9 cellular contexts compared by ENCODE assay signal in the genomic region with DNA sequence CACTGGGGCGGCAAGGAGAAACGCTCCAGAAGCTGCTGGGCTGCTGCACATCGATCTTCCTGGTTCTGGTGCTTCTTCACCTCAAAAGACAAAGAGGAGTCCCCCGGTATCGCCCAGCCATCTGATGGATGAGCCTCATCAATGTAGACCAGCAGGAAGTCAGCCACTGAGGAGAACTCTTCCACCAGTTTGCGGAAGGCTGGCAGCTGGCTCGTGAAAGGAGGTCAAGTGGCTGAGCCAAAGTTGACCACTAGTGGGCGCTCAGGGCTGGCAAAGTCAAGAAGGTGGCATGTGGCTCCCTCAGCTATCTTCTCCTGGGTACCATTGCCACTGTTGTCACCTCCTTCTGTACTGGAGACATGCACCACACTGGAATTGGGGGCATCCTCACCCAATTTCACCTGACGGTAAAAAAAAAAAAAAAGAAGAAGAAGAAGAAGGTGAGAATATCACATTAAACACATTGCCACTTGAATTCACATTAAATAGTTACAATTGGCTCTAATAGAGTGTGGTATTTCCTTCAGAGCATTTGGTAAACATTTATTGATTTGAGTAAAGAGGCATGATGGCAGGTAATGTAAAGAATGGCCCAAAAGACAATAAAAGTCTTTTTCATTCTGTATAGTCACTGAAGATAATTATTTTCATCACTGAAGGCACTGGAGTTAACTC. TPM values are rescaled to one million over a fixed set of nuclear protein-coding genes. Genes with fewer than 3 reads are reported as not detected.
DNase-seq lines count a peak whose midpoint lies in the region; ATAC-seq and TF ChIP-seq lines count a peak whose summit lies in the region.
"Had no signal": no experiment of that assay in that cellular context is flagged by ENCODE, and none has a peak within 500 bp of the region (broad histone marks: within the 10 kb centered on the region; RNA-seq: fewer than 3 reads in every experiment).

No MANE protein-coding gene starts in this region.

- no peak overlapping the region for H3K27ac Mint-ChIP-seq in activated naive CD4-positive, alpha-beta T cell treated with anti-CD3 and anti-CD28 coated beads, Interleukin-2, amount 10 ng/mL, durations not matched to agents 7 days and 5 days
- H3K27ac Mint-ChIP-seq: IgD-negative memory B cell had no signal

- no peaks in the 10 kb centered on the region for H3K9me3 ChIP-seq in testis

- peak; percentile 21 for DNase-seq in activated naive CD4-positive, alpha-beta T cell treated with anti-CD3 and anti-CD28 coated beads, Interleukin-2, amount 10 ng/mL, durations not matched to agents 7 days and 5 days
- DNase-seq in activated naive CD4-positive, alpha-beta T cell treated with Interleukin-2 at 50 U/mL for 16 hours = no peak
- DNase-seq in KG1 (lab: John Stamatoyannopoulos, UW) (peak; percentile 4), choroid plexus epithelial cell (ENCODE audit: low read depth) (no peak), testis (peak; percentile 66), NCI-H2171 treated with DMSO at 0.1 percent for 48 hours (lab: John Stamatoyannopoulos, UW) (no peak)

- peaks cover 2% of the 10 kb centered on the region for H3K9me3 Mint-ChIP-seq in activated naive CD4-positive, alpha-beta T cell treated with anti-CD3 and anti-CD28 coated beads, Interleukin-2, amount 10 ng/mL, durations not matched to agents 7 days and 5 days

- CTCF ChIA-PET in activated naive CD4-positive, alpha-beta T cell treated with anti-CD3 and anti-CD28 coated beads, Interleukin-2, amount 10 ng/mL, durations not matched to agents 7 days and 5 days (lab: Charles Lee) = interaction anchor here (1.1 to 2.2 kb wide), 2 partner anchors 648 to 861 kb away, joined by 3 to 7 read pairs; no protein-coding TSS in a partner anchor

- TF ChIP-seq POLR2A in testis (IDR thresholded peaks at IDR 0.05) = no peak

- intact Hi-C loops in testis (cut with DNase I; ENCODE audit: low total_unique reads) = no loop called here

- no peaks in the 10 kb centered on the region for H3K4me1 Mint-ChIP-seq in activated naive CD4-positive, alpha-beta T cell treated with anti-CD3 and anti-CD28 coated beads, Interleukin-2, amount 10 ng/mL, durations not matched to agents 7 days and 5 days
- H3K4me1 Mint-ChIP-seq: IgD-negative memory B cell had no signal

- no peaks in the 10 kb centered on the region for H3K27me3 Mint-ChIP-seq in activated naive CD4-positive, alpha-beta T cell treated with anti-CD3 and anti-CD28 coated beads, Interleukin-2, amount 10 ng/mL, durations not matched to agents 7 days and 5 days
- H3K27me3 Mint-ChIP-seq: IgD-negative memory B cell had no signal

- no peaks in the 10 kb centered on the region for H3K36me3 ChIP-seq in testis (ENCODE audit: low read depth, missing control alignments)

- H3K4me3 ChIP-seq in choroid plexus epithelial cell (ENCODE audit: low read depth, low read length) (no peak overlapping the region), testis (no peak overlapping the region)

- ATAC-seq in HG02973 (IDR thresholded peaks at IDR 0.05; ENCODE audit: unreplicated experiment) (no peak), GM21526 (IDR thresholded peaks at IDR 0.05; ENCODE audit: low FRiP score, unreplicated experiment) (no peak)

- H3K4me3 Mint-ChIP-seq in activated naive CD4-positive, alpha-beta T cell treated with anti-CD3 and anti-CD28 coated beads, Interleukin-2, amount 10 ng/mL, durations not matched to agents 7 days and 5 days = no peak overlapping the region
- H3K4me3 Mint-ChIP-seq: IgD-negative memory B cell had no signal

- peak; percentile 35 for TF ChIP-seq CTCF in choroid plexus epithelial cell (conservative IDR thresholded peaks at IDR 0.05; ENCODE audit: low read depth, low read length)
- TF ChIP-seq CTCF in testis (IDR thresholded peaks at IDR 0.05) = peak in 2 of 3 experiments; percentile 18 to 24

- no peak overlapping the region for H3K27ac ChIP-seq in testis

- no peaks in the 10 kb centered on the region for H3K4me1 ChIP-seq in testis

- no peaks in the 10 kb centered on the region for H3K27me3 ChIP-seq in testis

- H3K36me3 Mint-ChIP-seq in activated naive CD4-positive, alpha-beta T cell treated with anti-CD3 and anti-CD28 coated beads, Interleukin-2, amount 10 ng/mL, durations not matched to agents 7 days and 5 days = no peaks in the 10 kb centered on the region

- 38 to 73% methylated on average over 9 of the region's 9 CpGs for WGBS in testis, 2 donors

RNA-seq across cellular contexts. Expression of a gene that starts 8.3 kb away (rescaled TPM):
- total RNA-seq in testis = 1 to 10 TPM; 3.8 to 4.9 TPM
- 10.9 TPM for polyA plus RNA-seq in testis (ENCODE audit: insufficient read depth, low read depth, low replicate concordance)
- polyA plus RNA-seq: IgD-negative memory B cell had no signal

Comparison
In these comparisons a context has a peak if more than half of its experiments do, and no peak if none do; other contexts are left out.
1. DNase-seq: peak in activated naive CD4-positive, alpha-beta T cell treated with anti-CD3 and anti-CD28 coated beads, Interleukin-2, amount 10 ng/mL, durations not matched to agents 7 days and 5 days (single experiment), KG1 (single experiment) and testis (single experiment); none in activated naive CD4-positive, alpha-beta T cell treated with Interleukin-2 at 50 U/mL for 16 hours (single experiment), choroid plexus epithelial cell (single experiment) and NCI-H2171 treated with DMSO at 0.1 percent for 48 hours (single experiment).